Comparison of ENCODE assay signal across 11 cellular contexts in genomic region chr14:34355584-34356266, GRCh38.
DNase-seq lines count a peak whose midpoint lies in the region; ATAC-seq lines count a peak whose summit lies in the region.
"Had no signal": no experiment of that assay in that cellular context is flagged by ENCODE, and none has a peak within 500 bp of the region (broad histone marks: within the 10 kb centered on the region; RNA-seq: fewer than 3 reads in every experiment).

No MANE protein-coding gene starts in this region.

- no peak overlapping the region for H3K4ac ChIP-seq in trophoblast cell (ENCODE audit: low read depth, low read length)

- peaks cover 2% of the 10 kb centered on the region for H3K79me1 ChIP-seq in trophoblast cell (ENCODE audit: low read length)

- H4K12ac ChIP-seq in trophoblast cell (ENCODE audit: low read depth, low read length), result no peak overlapping the region

- no peak overlapping the region for H2AFZ ChIP-seq in trophoblast cell (ENCODE audit: insufficient read depth, low read length, poor library complexity)

- H2BK5ac ChIP-seq in trophoblast cell (ENCODE audit: low read depth, low read length, poor library complexity), result no peak overlapping the region

- H3K36me3 ChIP-seq in SJSA1, result no peaks in the 10 kb centered on the region
- no peaks in the 10 kb centered on the region for H3K36me3 ChIP-seq in trophoblast cell (ENCODE audit: control insufficient read depth in 1 of 2, insufficient read depth in 2 of 2, low read length in 2 of 2)
- no peaks in the 10 kb centered on the region for H3K36me3 ChIP-seq in HAP-1 (replicated peaks)

- H2AK5ac ChIP-seq in trophoblast cell (ENCODE audit: low read length), result no peak overlapping the region

- no CpG with 5 or more reads among the region's 2 CpGs for WGBS in trophoblast cell (ENCODE audit: extremely low coverage, insufficient coverage, insufficient read length)

- peak overlapping the region; percentile 26 for H2BK120ac ChIP-seq in trophoblast cell (ENCODE audit: insufficient read depth, low read length, poor library complexity)

- no peak overlapping the region for H3K9ac ChIP-seq in trophoblast cell (ENCODE audit: low read length)

- ATAC-seq in activated naive CD8-positive, alpha-beta T cell treated with anti-CD3 and anti-CD28 coated beads, Interleukin-2, amount 50 U/mL, for 24 hours, result no peak
- ATAC-seq: naive thymus-derived CD4-positive, alpha-beta T cell had no signal

- H3K27ac ChIP-seq in SJSA1, result no peak overlapping the region
- H3K27ac ChIP-seq in trophoblast cell (ENCODE audit: low read depth, low read length), result peak overlapping the region; percentile 28

- H4K91ac ChIP-seq in trophoblast cell (ENCODE audit: low read depth, low read length), result peak overlapping the region; percentile 55

- no peaks in the 10 kb centered on the region for H3K4me1 Mint-ChIP-seq in activated naive CD8-positive, alpha-beta T cell treated with anti-CD3 and anti-CD28 coated beads, Interleukin-2, amount 50 U/mL, for 24 hours

- DNase-seq in GM03348 (ENCODE audit: low spot score), result peak; percentile 46
- DNase-seq in SJSA1 (ENCODE audit: low read depth in 1 of 2, low spot score in 2 of 2), result peak; percentile 27 to 44
- DNase-seq in fibroblast of peridontal ligament (ENCODE audit: extremely low read depth), result peak; percentile 73
- peak; percentile 51 to 74 for DNase-seq in trophoblast cell
- DNase-seq in stimulated activated CD4-positive, alpha-beta T cell treated with anti-CD3 and anti-CD28 coated beads, Interleukin-15, amount 100 ng/mL, for 24 hours, result no peak
- DNase-seq in activated naive CD8-positive, alpha-beta T cell treated with anti-CD3 and anti-CD28 coated beads, Interleukin-2, amount 50 U/mL, for 24 hours, result no peak
- DNase-seq in effector CD8-positive, alpha-beta T cell (lab: John Stamatoyannopoulos, UW), result no peak
- no peak for DNase-seq in HAP-1 (ENCODE audit: low spot score in 2 of 2)
- DNase-seq: activated CD4-positive, alpha-beta T cell treated with anti-CD3 and anti-CD28 coated beads for 4 hours; naive thymus-derived CD4-positive, alpha-beta T cell; NCI-H2029 had no signal

- no peak overlapping the region for H3K4me2 ChIP-seq in trophoblast cell (ENCODE audit: low read length)

- H3K4me1 ChIP-seq in SJSA1 (replicated peaks) (peaks cover 3% of the 10 kb centered on the region; the same call in 1 of the 2 replicates), trophoblast cell (ENCODE audit: control insufficient read depth in 1 of 2, insufficient read depth in 2 of 2, low read length in 2 of 2) (peaks cover 4 to 14% of the 10 kb centered on the region in 2 experiments), HAP-1 (peaks cover 11% of the 10 kb centered on the region)

- no peaks in the 10 kb centered on the region for H3K27me3 Mint-ChIP-seq in activated naive CD8-positive, alpha-beta T cell treated with anti-CD3 and anti-CD28 coated beads, Interleukin-2, amount 50 U/mL, for 24 hours
- H3K27me3 Mint-ChIP-seq: naive thymus-derived CD4-positive, alpha-beta T cell had no signal

- H4K8ac ChIP-seq in trophoblast cell (ENCODE audit: low read depth, low read length), result no peak overlapping the region

- H3K27ac Mint-ChIP-seq in activated naive CD8-positive, alpha-beta T cell treated with anti-CD3 and anti-CD28 coated beads, Interleukin-2, amount 50 U/mL, for 24 hours, result no peak overlapping the region
- H3K27ac Mint-ChIP-seq: naive thymus-derived CD4-positive, alpha-beta T cell had no signal

- H3K27me3 ChIP-seq in SJSA1 (replicated peaks), result no peaks in the 10 kb centered on the region
- H3K27me3 ChIP-seq in trophoblast cell (ENCODE audit: insufficient read depth, low read length), result no peaks in the 10 kb centered on the region
- H3K27me3 ChIP-seq in HAP-1 (ENCODE audit: low read depth), result no peaks in the 10 kb centered on the region

- H3K79me2 ChIP-seq in trophoblast cell (ENCODE audit: control insufficient read depth, insufficient read depth, low read length, poor library complexity), result no peaks in the 10 kb centered on the region

- no peaks in the 10 kb centered on the region for H3K9me3 Mint-ChIP-seq in activated naive CD8-positive, alpha-beta T cell treated with anti-CD3 and anti-CD28 coated beads, Interleukin-2, amount 50 U/mL, for 24 hours
- H3K9me3 Mint-ChIP-seq: naive thymus-derived CD4-positive, alpha-beta T cell had no signal

- peak overlapping the region; percentile 29 for H3K14ac ChIP-seq in trophoblast cell (ENCODE audit: low read length)

- no peaks in the 10 kb centered on the region for H3K36me3 Mint-ChIP-seq in activated naive CD8-positive, alpha-beta T cell treated with anti-CD3 and anti-CD28 coated beads, Interleukin-2, amount 50 U/mL, for 24 hours (ENCODE audit: low read depth)
- H3K36me3 Mint-ChIP-seq: naive thymus-derived CD4-positive, alpha-beta T cell had no signal

- in situ Hi-C loops in HAP-1 (cut with MboI; ENCODE audit: low sequenced_read_pairs), result no loop called here

- no peaks in the 10 kb centered on the region for H3K9me3 ChIP-seq in SJSA1 (replicated peaks)
- no peaks in the 10 kb centered on the region for H3K9me3 ChIP-seq in trophoblast cell (ENCODE audit: insufficient read depth, low read depth, low read length)
- no peaks in the 10 kb centered on the region for H3K9me3 ChIP-seq in HAP-1

- H3K4me3 Mint-ChIP-seq in activated naive CD8-positive, alpha-beta T cell treated with anti-CD3 and anti-CD28 coated beads, Interleukin-2, amount 50 U/mL, for 24 hours, result no peak overlapping the region
- H3K4me3 Mint-ChIP-seq: naive thymus-derived CD4-positive, alpha-beta T cell had no signal

- no peak overlapping the region for H3K18ac ChIP-seq in trophoblast cell (ENCODE audit: low read length)

- no peak overlapping the region for H3K23ac ChIP-seq in trophoblast cell (ENCODE audit: low read length)

- H3K4me3 ChIP-seq in SJSA1 (no peak overlapping the region), trophoblast cell (ENCODE audit: low read depth, low read length) (no peak overlapping the region), HAP-1 (no peak overlapping the region)

- H2BK12ac ChIP-seq in trophoblast cell (ENCODE audit: low read length), result peak overlapping the region; percentile 83

Comparison
In these comparisons a context has a peak if more than half of its experiments do, and no peak if none do; other contexts are left out.
1. DNase-seq: peak in GM03348 (single experiment), SJSA1 (2 of 2), fibroblast of peridontal ligament (single experiment) and trophoblast cell (2 of 2); none in stimulated activated CD4-positive, alpha-beta T cell treated with anti-CD3 and anti-CD28 coated beads, Interleukin-15, amount 100 ng/mL, for 24 hours (single experiment), activated naive CD8-positive, alpha-beta T cell treated with anti-CD3 and anti-CD28 coated beads, Interleukin-2, amount 50 U/mL, for 24 hours (single experiment), effector CD8-positive, alpha-beta T cell (single experiment) and HAP-1 (0 of 2).